In the genomic region with DNA sequence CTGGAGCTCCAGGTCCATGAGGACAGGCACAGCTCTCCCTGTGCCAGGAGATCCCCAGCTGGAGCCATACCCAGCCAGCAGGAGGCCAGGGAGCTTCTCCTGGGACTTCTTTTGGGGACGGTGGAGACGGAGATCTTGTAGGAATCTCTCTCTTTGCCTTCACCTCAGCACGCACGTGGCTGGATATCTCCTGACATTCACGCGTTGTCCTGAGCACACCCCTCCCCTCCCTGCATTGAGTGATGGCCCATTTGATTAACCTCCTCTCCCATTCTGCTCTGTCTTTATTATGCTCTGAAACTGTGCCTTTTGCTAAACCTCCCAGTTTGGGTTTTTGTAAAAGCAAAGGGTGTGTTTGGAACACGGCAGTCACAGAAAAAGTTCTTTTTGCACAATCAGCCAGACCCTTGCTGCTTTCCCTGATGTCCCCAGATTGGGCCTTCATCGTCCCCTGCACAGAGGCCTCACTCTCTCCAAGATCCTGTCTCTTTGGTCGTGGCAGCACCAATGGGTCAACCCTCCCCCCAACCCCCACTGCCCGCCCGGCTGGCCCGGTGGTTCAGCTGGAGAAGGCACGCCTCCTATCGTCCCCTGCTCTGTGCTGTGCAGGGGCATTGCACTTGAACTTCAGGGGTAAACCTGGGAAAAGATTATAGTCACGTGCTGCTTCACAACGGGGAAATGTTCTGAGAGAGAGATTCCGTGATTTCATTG, we compare ENCODE assay signal across 21 cellular contexts.
"Had no signal": no experiment of that assay in that cellular context is flagged by ENCODE, and none has a peak within 500 bp of the region (broad histone marks: within the 10 kb centered on the region; RNA-seq: fewer than 3 reads in every experiment).

No MANE protein-coding gene starts in this region.

- H3K36me3 Mint-ChIP-seq: neural progenitor cell had no signal

- H3K9me3 Mint-ChIP-seq: activated CD4-positive, alpha-beta T cell treated with anti-CD3 and anti-CD28 coated beads, Interleukin-2, amount 10 ng/mL, durations not matched to agents 7 days and 5 days; neural progenitor cell had no signal

- H3K27me3 Mint-ChIP-seq: activated CD4-positive, alpha-beta T cell treated with anti-CD3 and anti-CD28 coated beads, Interleukin-2, amount 10 ng/mL, durations not matched to agents 7 days and 5 days; T-helper 17 cell had no signal

- H3K9me3 ChIP-seq: adrenal gland, heart left ventricle, pancreas, tibial artery, vagina had no signal

- ATAC-seq: foreskin keratinocyte, heart left ventricle, pancreas, SK-N-SH treated with all-trans-retinoic acid at 6 μM for 48 hours, T-helper 17 cell had no signal

- H3K4me1 ChIP-seq: foreskin keratinocyte, neural progenitor cell, vagina had no signal

- H3K27me3 ChIP-seq: adrenal gland, foreskin keratinocyte, heart left ventricle, neural progenitor cell, pancreas, tibial artery, vagina had no signal

- H3K4me3 Mint-ChIP-seq: activated CD4-positive, alpha-beta T cell treated with anti-CD3 and anti-CD28 coated beads, Interleukin-2, amount 10 ng/mL, durations not matched to agents 7 days and 5 days; neural progenitor cell; T-helper 17 cell had no signal

- H3K36me3 ChIP-seq: neural progenitor cell had no signal

- H3K27ac ChIP-seq: adrenal gland, coronary artery, foreskin keratinocyte, neural progenitor cell, pancreas, tibial artery, vagina had no signal

- DNase-seq: activated CD4-positive, alpha-beta T cell treated with anti-CD3 and anti-CD28 coated beads, Interleukin-2, amount 10 ng/mL, durations not matched to agents 7 days and 5 days; activated CD4-positive, CD25-positive, alpha-beta regulatory T cell; activated effector memory CD4-positive, alpha-beta T cell treated with anti-CD3 and anti-CD28 coated beads, Interleukin-2, amount 50 U/mL, for 16 hours; adrenal gland; caudate nucleus; effector CD4-positive, alpha-beta T cell; foreskin keratinocyte; midbrain; pancreas; Right ventricle myocardium superior; stimulated activated CD4-positive, alpha-beta T cell treated with anti-CD3 and anti-CD28 coated beads, Interleukin-15, amount 100 ng/mL, for 24 hours; stimulated activated CD4-positive, alpha-beta T cell treated with anti-CD3 and anti-CD28 coated beads, Interleukin-4, amount 100 ng/mL, for 1 hour; stimulated activated naive CD4-positive, alpha-beta T cell; T-helper 17 cell; tibial artery had no signal

- H3K27ac Mint-ChIP-seq: activated CD4-positive, alpha-beta T cell treated with anti-CD3 and anti-CD28 coated beads, Interleukin-2, amount 10 ng/mL, durations not matched to agents 7 days and 5 days; neural progenitor cell; T-helper 17 cell had no signal

- H3K4me3 ChIP-seq: adrenal gland, coronary artery, heart left ventricle, lung, neural progenitor cell, pancreas, tibial artery, vagina had no signal
